In genomic region chr17:8176998-8177731, GRCh38 we compare ENCODE assay signal across 8 cellular contexts. TPM values are rescaled to one million over a fixed set of nuclear protein-coding genes. Genes with fewer than 3 reads are reported as not detected.
DNase-seq lines count a peak whose midpoint lies in the region; ATAC-seq, FAIRE-seq and TF ChIP-seq lines count a peak whose summit lies in the region.

No MANE protein-coding gene starts in this region.

- no peak for TF ChIP-seq RAD21 in IMR-90 (IDR thresholded peaks at IDR 0.05; ENCODE audit: low read length)

- H3K4me3 ChIP-seq in AG04449 (ENCODE audit: low read depth, low read length): peak overlapping the region; percentile 76
- 0 out of 2 replicates have a peak overlapping the region, but pooled peaks have one; percentile 65 for H3K4me3 ChIP-seq in IMR-90 (ENCODE audit: insufficient read depth, low read depth, low read length)
- peak overlapping the region; percentile 75 to 79 for H3K4me3 ChIP-seq in muscle layer of duodenum (ENCODE audit: low read depth in 1 of 2, low read length in 2 of 2)

- no peak for DNase-seq in AG04449 (ENCODE audit: low read depth, low spot score)
- no peak for DNase-seq in IMR-90
- DNase-seq in central memory CD8-positive, alpha-beta T cell (ENCODE audit: low spot score in 2 of 2): no peak
- no peak for DNase-seq in NCI-H774 (lab: John Stamatoyannopoulos, UW)
- DNase-seq in HTR-8/SVneo (ENCODE audit: insufficient read length, low spot score): no peak
- DNase-seq in DMS79 (lab: John Stamatoyannopoulos, UW): no peak

- H3K23ac ChIP-seq in IMR-90 (ENCODE audit: low read depth, low read length): peak overlapping the region; percentile 72; the same call in 1 of the 2 replicates

- H4K20me1 ChIP-seq in IMR-90 (ENCODE audit: insufficient read depth, low read length): peaks cover 8% of the 10 kb centered on the region; the same call in 1 of the 2 replicates

- peaks cover 47% of the 10 kb centered on the region for H3K4me1 Mint-ChIP-seq in central memory CD8-positive, alpha-beta T cell

- peaks cover 9 to 30% of the 10 kb centered on the region in 2 experiments; a peak in 3 of 4 replicates for H3K79me1 ChIP-seq in IMR-90 (ENCODE audit: low read depth in 1 of 2, low read length in 2 of 2)

- no peak overlapping the region for H2BK20ac ChIP-seq in IMR-90 (ENCODE audit: low read depth, low read length)

- H3K9me3 ChIP-seq in IMR-90 (ENCODE audit: control insufficient read depth, insufficient read depth, low read length): no peaks in the 10 kb centered on the region
- no peaks in the 10 kb centered on the region for H3K9me3 ChIP-seq in muscle layer of duodenum (ENCODE audit: control insufficient read depth in 1 of 2, low read length in 2 of 2)

- peak overlapping the region; percentile 67; the same call in 1 of the 2 replicates for H3K56ac ChIP-seq in IMR-90 (ENCODE audit: extremely low read depth, insufficient read depth, low read length)

- H3K27ac ChIP-seq in IMR-90 (ENCODE audit: insufficient read depth, low read length) (peak overlapping the region; percentile 86; the same call in 1 of the 2 replicates), muscle layer of duodenum (ENCODE audit: low read length) (peak overlapping the region; percentile 58)

- peak overlapping the region; percentile 87; the same call in 1 of the 2 replicates for H3K14ac ChIP-seq in IMR-90 (replicated peaks; ENCODE audit: low read depth, low read length)

- H3K27ac Mint-ChIP-seq in central memory CD8-positive, alpha-beta T cell (ENCODE audit: low read depth): peak overlapping the region; percentile 93

- H4K91ac ChIP-seq in IMR-90 (ENCODE audit: insufficient read depth, low read depth, low read length): peak overlapping the region; percentile 82; the same call in 1 of the 2 replicates

- peak overlapping the region; percentile 95 for H3K4me3 Mint-ChIP-seq in central memory CD8-positive, alpha-beta T cell

- CTCF ChIA-PET in AG04449 (lab: Yijun Ruan, JAX) (interaction anchor here (0.8 to 1.5 kb wide), 3 partner anchors 16 to 123 kb away, joined by 3 to 4 read pairs (median 3); no protein-coding TSS in a partner anchor), IMR-90 (lab: Yijun Ruan, JAX) (no interaction called here)

- peaks cover 12% of the 10 kb centered on the region for H3K36me3 Mint-ChIP-seq in central memory CD8-positive, alpha-beta T cell (ENCODE audit: insufficient read depth)

- no peaks in the 10 kb centered on the region for H3K9me3 Mint-ChIP-seq in central memory CD8-positive, alpha-beta T cell

- peak overlapping the region; percentile 81 for H3K4ac ChIP-seq in IMR-90 (ENCODE audit: low read depth, low read length)

- H4K8ac ChIP-seq in IMR-90 (ENCODE audit: low read depth in 2 of 2, low read length in 2 of 2): peak overlapping the region; percentile 98

- peak overlapping the region; percentile 35; the same call in 1 of the 2 replicates for H2AK5ac ChIP-seq in IMR-90 (ENCODE audit: low read depth, low read length)

- no peak for TF ChIP-seq CTCF in AG04449 (IDR thresholded peaks at IDR 0.05; ENCODE audit: insufficient read depth, low read length, missing control alignments)
- no peak for TF ChIP-seq CTCF in IMR-90 (conservative IDR thresholded peaks at IDR 0.05; ENCODE audit: low read depth, low read length)

- H3K4me2 ChIP-seq in IMR-90 (ENCODE audit: low read depth, low read length): peak overlapping the region; percentile 90

- no peak for TF ChIP-seq POLR2A in IMR-90 (IDR thresholded peaks at IDR 0.05; ENCODE audit: low read depth, low read length)

- no peaks in the 10 kb centered on the region for H3K27me3 Mint-ChIP-seq in central memory CD8-positive, alpha-beta T cell

- in situ Hi-C loops in IMR-90 (cut with MboI; ENCODE audit: low sequenced_read_pairs): no loop called here

- intact Hi-C loops in IMR-90 (cut with micrococcal nuclease): no loop called here

- H2BK120ac ChIP-seq in IMR-90 (ENCODE audit: low read depth, low read length): no peak overlapping the region

- WGBS in IMR-90 (ENCODE audit: extremely low coverage in 2 of 2, insufficient read length in 1 of 2), 2 experiments: 63% methylated on average over 7 of the region's 19 CpGs; no CpG with 5 or more reads in 1 of the 2 experiments

- POLR2A ChIA-PET in AG04449 (lab: Yijun Ruan, JAX): interaction anchor here (0.6 to 1.0 kb wide), 2 partner anchors 9 to 25 kb away, joined by 3 read pairs; partner anchors contain the start of gene PER1
- POLR2A ChIA-PET in IMR-90 (lab: Charles Lee; ENCODE audit: unreplicated experiment): interaction anchor here (0.5 kb wide), 1 partner anchor 527 kb away, joined by 4 read pairs; the partner anchor contains the start of gene ATP1B2

- no peak overlapping the region for H2BK15ac ChIP-seq in IMR-90 (ENCODE audit: low read depth, low read length)

- peak overlapping the region; percentile 100 for H2AFZ ChIP-seq in IMR-90 (replicated peaks; ENCODE audit: low read length, poor library complexity)

- no peak for FAIRE-seq in HTR-8/SVneo (lab: Jason Lieb, UNC)

- H4K5ac ChIP-seq in IMR-90 (ENCODE audit: low read depth, low read length): peak overlapping the region; percentile 84

- H3K18ac ChIP-seq in IMR-90 (ENCODE audit: low read depth, low read length): no peak overlapping the region; the same call in 1 of the 2 replicates

- ATAC-seq in IMR-90 (ENCODE audit: low read depth) (no peak), GM19023 (IDR thresholded peaks at IDR 0.05; ENCODE audit: unreplicated experiment) (no peak)
- ATAC-seq in central memory CD8-positive, alpha-beta T cell (replicated peaks; ENCODE audit: extremely low read depth, poor library complexity, severe bottlenecking): no peak

- peaks cover 21% of the 10 kb centered on the region for H3K9me1 ChIP-seq in IMR-90 (ENCODE audit: insufficient read depth, low read length)

- no TSS peak for BruUV-seq in IMR-90 (replicated peaks; lab: Mats Ljungman, UMichigan)

- H3K9ac ChIP-seq in IMR-90 (ENCODE audit: low read depth, low read length): peak overlapping the region; percentile 88

- H3K4me1 ChIP-seq in IMR-90 (ENCODE audit: control insufficient read depth, insufficient read depth, low read length): peaks cover 12% of the 10 kb centered on the region
- H3K4me1 ChIP-seq in muscle layer of duodenum (ENCODE audit: control insufficient read depth in 1 of 2, insufficient read depth in 2 of 2, low read length in 2 of 2): peaks cover 0 to 25% of the 10 kb centered on the region in 2 donors

- H2BK5ac ChIP-seq in IMR-90 (ENCODE audit: low read depth, low read length, poor library complexity, severe bottlenecking): no peak overlapping the region

- no peaks in the 10 kb centered on the region for H3K27me3 ChIP-seq in IMR-90 (ENCODE audit: control insufficient read depth, insufficient read depth, low read length)
- H3K27me3 ChIP-seq in muscle layer of duodenum (ENCODE audit: low read depth, low read length): no peaks in the 10 kb centered on the region

- dilution Hi-C loops in IMR-90 (cut with HindIII; ENCODE audit: low sequenced_read_pairs, unreplicated experiment): no loop called here

- H3K36me3 ChIP-seq in IMR-90 (ENCODE audit: control insufficient read depth, insufficient read depth, low read length): no peaks in the 10 kb centered on the region
- no peaks in the 10 kb centered on the region for H3K36me3 ChIP-seq in muscle layer of duodenum (ENCODE audit: control insufficient read depth in 1 of 2, insufficient read depth in 2 of 2, low read length in 2 of 2)

- H2AK9ac ChIP-seq in IMR-90 (replicated peaks; ENCODE audit: low read depth, low read length, poor library complexity): peak overlapping the region; percentile 98

TF ChIP-seq in IMR-90, 13 proteins besides CTCF, POLR2A, EP300 and RAD21 (continues in another document):
- no peak for TF ChIP-seq CHD1 (IDR thresholded peaks at IDR 0.05; ENCODE audit: low read depth, low read length)
- no peak for TF ChIP-seq SMC3 (IDR thresholded peaks at IDR 0.05; ENCODE audit: low read depth, low read length)
- no peak for TF ChIP-seq NFE2L2 (IDR thresholded peaks at IDR 0.05; ENCODE audit: low read depth, low read length)
- TF ChIP-seq MAZ (IDR thresholded peaks at IDR 0.05; ENCODE audit: borderline replicate concordance, low read depth, low read length): no peak
- no peak for TF ChIP-seq RFX5 (IDR thresholded peaks at IDR 0.05; ENCODE audit: low read depth, low read length)
- TF ChIP-seq CEBPB (IDR thresholded peaks at IDR 0.05; ENCODE audit: low read depth, low read length): no peak
- no peak for TF ChIP-seq RCOR1 (IDR thresholded peaks at IDR 0.05; ENCODE audit: insufficient replicate concordance, low read length)
- TF ChIP-seq BHLHE40 (IDR thresholded peaks at IDR 0.05; ENCODE audit: low read depth, low read length): no peak
- TF ChIP-seq MXI1 (IDR thresholded peaks at IDR 0.05; ENCODE audit: borderline replicate concordance, low read depth, low read length): no peak
- TF ChIP-seq MAFK (IDR thresholded peaks at IDR 0.05; ENCODE audit: low read depth, low read length): no peak

RNA-seq across cellular contexts. Expression of gene TMEM107, which starts 1.0 kb away (rescaled TPM):
- 14.3 and 60.3 TPM in 2 replicates for total RNA-seq in IMR-90 (2012; rRNA removed)
- polyA plus RNA-seq in IMR-90 (2012; rRNA removed): 12.9 and 13.4 TPM in 2 replicates
- 5.7 and 11.7 TPM in 2 replicates for polyA plus RNA-seq in IMR-90 (2012; cell fraction: cytosol; rRNA removed)
- polyA plus RNA-seq in IMR-90 (2012; cell fraction: nucleus; rRNA removed; ENCODE audit: low replicate concordance): 8.7 and 10.5 TPM in 2 replicates

RNA-seq across cellular contexts. Expression of gene BORCS6, which starts 12.8 kb away (rescaled TPM):
- total RNA-seq in IMR-90 (2012; rRNA removed): 2.7 and 3.1 TPM in 2 replicates
- 3.3 and 4.3 TPM in 2 replicates for polyA plus RNA-seq in IMR-90 (2012; rRNA removed)
- polyA plus RNA-seq in IMR-90 (2012; cell fraction: cytosol; rRNA removed): 3.9 and 4.6 TPM in 2 replicates
- polyA plus RNA-seq in IMR-90 (2012; cell fraction: nucleus; rRNA removed; ENCODE audit: low replicate concordance): 1.6 and 3.0 TPM in 2 replicates

RNA-seq across cellular contexts. Expression of gene VAMP2, which starts 14.4 kb away (rescaled TPM):
- total RNA-seq in IMR-90 (2012; rRNA removed): 2.2 and 2.3 TPM in 2 replicates
- 27.3 and 33.3 TPM in 2 replicates for polyA plus RNA-seq in IMR-90 (2012; rRNA removed)
- polyA plus RNA-seq in IMR-90 (2012; cell fraction: cytosol; rRNA removed): 14.0 and 29.1 TPM in 2 replicates
- polyA plus RNA-seq in IMR-90 (2012; cell fraction: nucleus; rRNA removed; ENCODE audit: low replicate concordance): 68.1 and 141 TPM in 2 replicates

RNA-seq across cellular contexts. Expression of gene PER1, which starts 25.0 kb away (rescaled TPM):
- total RNA-seq in IMR-90 (2012; rRNA removed): 1.7 and 3.4 TPM in 2 replicates
- polyA plus RNA-seq in IMR-90 (2012; rRNA removed): 10.5 and 11.5 TPM in 2 replicates
- 4.8 and 6.2 TPM in 2 replicates for polyA plus RNA-seq in IMR-90 (2012; cell fraction: cytosol; rRNA removed)
- 230 and 249 TPM in 2 replicates for polyA plus RNA-seq in IMR-90 (2012; cell fraction: nucleus; rRNA removed; ENCODE audit: low replicate concordance)

RNA-seq across cellular contexts. Expression of gene AURKB, which starts 33.2 kb away (rescaled TPM):
- 38.9 and 45.9 TPM in 2 replicates for total RNA-seq in IMR-90 (2012; rRNA removed)
- polyA plus RNA-seq in IMR-90 (2012; rRNA removed): 55.0 and 62.0 TPM in 2 replicates
- polyA plus RNA-seq in IMR-90 (2012; cell fraction: cytosol; rRNA removed): 22.6 and 51.7 TPM in 2 replicates
- 150 and 182 TPM in 2 replicates for polyA plus RNA-seq in IMR-90 (2012; cell fraction: nucleus; rRNA removed; ENCODE audit: low replicate concordance)
